In the genomic region with DNA sequence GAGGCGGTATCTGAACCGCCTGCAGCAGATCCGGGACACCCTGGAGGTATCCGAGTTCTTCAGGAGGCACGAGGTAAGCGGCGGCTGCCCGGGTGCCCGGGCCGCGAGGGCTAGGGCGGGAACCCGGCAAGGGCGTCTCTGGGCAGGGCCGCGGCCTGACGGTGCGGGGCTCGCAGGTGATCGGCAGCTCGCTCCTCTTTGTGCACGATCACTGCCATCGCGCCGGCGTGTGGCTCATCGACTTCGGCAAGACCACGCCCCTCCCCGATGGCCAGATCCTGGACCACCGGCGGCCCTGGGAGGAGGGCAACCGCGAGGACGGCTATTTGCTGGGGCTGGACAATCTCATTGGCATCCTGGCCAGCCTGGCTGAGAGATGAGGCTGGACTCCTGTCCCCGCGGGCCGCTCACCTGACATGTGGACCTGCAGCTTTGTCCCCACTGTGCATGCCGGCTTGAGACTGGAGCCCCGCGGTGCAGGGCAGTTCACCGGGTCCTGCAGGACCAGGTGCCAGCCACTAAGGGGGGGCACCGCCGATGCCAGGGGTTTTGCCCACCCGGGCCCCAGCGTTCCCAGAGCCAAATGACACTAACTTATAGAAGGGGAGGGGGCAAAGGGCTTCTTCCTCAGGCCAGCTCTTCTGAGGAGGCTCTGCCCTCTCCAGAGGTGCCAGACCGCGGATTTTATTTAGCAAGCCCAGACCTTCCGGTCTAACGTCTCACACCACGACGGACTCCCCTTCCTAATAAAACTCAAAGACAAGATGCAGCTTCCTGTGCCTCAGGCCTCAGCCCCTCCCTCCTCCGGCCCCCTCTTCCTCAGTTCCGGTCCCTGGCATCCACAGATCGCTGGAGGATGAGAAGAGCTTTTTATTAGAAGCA, we compare ENCODE assay signal across 10 cellular contexts. TPM values are rescaled to one million over a fixed set of nuclear protein-coding genes. Genes with fewer than 3 reads are reported as not detected.
DNase-seq lines count a peak whose midpoint lies in the region; ATAC-seq, FAIRE-seq and TF ChIP-seq lines count a peak whose summit lies in the region.
"Had no signal": no experiment of that assay in that cellular context is flagged by ENCODE, and none has a peak within 500 bp of the region (broad histone marks: within the 10 kb centered on the region; RNA-seq: fewer than 3 reads in every experiment).

No MANE protein-coding gene starts in this region.

- peaks cover 27 to 60% (median 27%) of the 10 kb centered on the region in 3 donors for H3K27me3 Mint-ChIP-seq in naive B cell

- whole genome bisulfite sequencing in GM12878 (ENCODE audit: insufficient coverage, insufficient replicate concordance, low lambda C conversion rate, missing lambda C conversion rate) = 32% methylated on average over 55 of the region's 55 CpGs

- peak overlapping the region; percentile 50 to 67 (median 56) for H3K4me3 ChIP-seq in BLaER1 treated with 17β-estradiol and CSF1 and Interleukin-3, amounts not matched to agents 10 nM and 100 nM
- peak overlapping the region; percentile 17; the same call in 1 of the 2 replicates for H3K4me3 ChIP-seq in H7 (ENCODE audit: insufficient read depth, low read depth, low read length)
- peak overlapping the region; percentile 45; the same call in 1 of the 2 replicates for H3K4me3 ChIP-seq in GM12878

- DNase-seq in H7 (peak; percentile 90), GM12878 (ENCODE audit: low read depth, low spot score) (no peak), naive B cell (no peak), middle frontal gyrus (ENCODE audit: extremely low spot score, low spot score) (no peak), D341Med (ENCODE audit: low spot score) (no peak)
- DNase-seq: NCI-H187; stimulated activated CD4-positive, alpha-beta T cell treated with anti-CD3 and anti-CD28 coated beads, Interleukin-12 subunit alpha, Interleukin-12 subunit beta, amount 100 ng/mL, for 4 hours had no signal

- no TSS peak for BruUV-seq in GM12878 (replicated peaks; lab: Mats Ljungman, UMichigan)

- no peaks in the 10 kb centered on the region for H3K36me3 ChIP-seq in BLaER1 treated with 17β-estradiol and CSF1 and Interleukin-3, amounts not matched to agents 10 nM and 100 nM
- H3K36me3 ChIP-seq in H7 (replicated peaks; ENCODE audit: control insufficient read depth, insufficient read depth, low read length) = no peaks in the 10 kb centered on the region
- no peaks in the 10 kb centered on the region for H3K36me3 ChIP-seq in GM12878 (ENCODE audit: control insufficient read depth in 2 of 2, insufficient read depth in 2 of 2, low read length in 1 of 2)

- RAD21 ChIA-PET in GM12878 (lab: Charles Lee; ENCODE audit: unreplicated experiment) = no interaction called here

- peak overlapping the region in 1 of 6 donors; percentile 27 for H3K27ac Mint-ChIP-seq in naive B cell

- SMC1A ChIA-PET in GM12878 (lab: Charles Lee; ENCODE audit: uncharacterized antibody, unreplicated experiment) = no interaction called here

- H3K36me3 Mint-ChIP-seq in naive B cell = no peaks in the 10 kb centered on the region

- H3K79me2 ChIP-seq in GM12878 (ENCODE audit: control insufficient read depth, insufficient read depth, low read length) = no peaks in the 10 kb centered on the region

- intact Hi-C loops in GM12878 (cut with micrococcal nuclease; ENCODE audit: unreplicated experiment) = no loop called here

- no peaks in the 10 kb centered on the region for H3K9me3 ChIP-seq in BLaER1 treated with 17β-estradiol and CSF1 and Interleukin-3, amounts not matched to agents 10 nM and 100 nM (replicated peaks in 1 of 11)
- H3K9me3 ChIP-seq in GM12878 (replicated peaks; ENCODE audit: control insufficient read depth, insufficient read depth, low read length) = no peaks in the 10 kb centered on the region

- ATAC-seq in GM12878 (peak; percentile 6; the same call in 2 of the 3 replicates), naive B cell (ENCODE audit: low read depth in 2 of 2) (peak; percentile 5 to 7), GM18909 (IDR thresholded peaks at IDR 0.05; ENCODE audit: poor library complexity, unreplicated experiment) (no peak), GM18511 (IDR thresholded peaks at IDR 0.05; ENCODE audit: unreplicated experiment) (no peak)

- no peak for TF ChIP-seq CTCF in GM12878 (IDR thresholded peaks at IDR 0.05 in 2 of 3, conservative IDR thresholded peaks at IDR 0.05 in 1 of 3; ENCODE audit: control insufficient read depth in 2 of 3, extremely low read depth in 1 of 3, insufficient read depth in 1 of 3, low read depth in 3 of 3, low read length in 3 of 3)

- no peaks in the 10 kb centered on the region for H3K9me3 Mint-ChIP-seq in naive B cell

- no peak for TF ChIP-seq EP300 in GM12878 (IDR thresholded peaks at IDR 0.05; ENCODE audit: borderline replicate concordance in 1 of 2, control insufficient read depth in 1 of 2, low read depth in 2 of 2, low read length in 2 of 2)

- H3K4me1 Mint-ChIP-seq in naive B cell = peaks cover 30 to 41% (median 30%) of the 10 kb centered on the region in 3 donors

- H3K27me3 ChIP-seq in BLaER1 treated with 17β-estradiol and CSF1 and Interleukin-3, amounts not matched to agents 10 nM and 100 nM = peaks cover 16 to 60% (median 25%) of the 10 kb centered on the region in 11 experiments
- H3K27me3 ChIP-seq in H7 (ENCODE audit: control insufficient read depth, insufficient read depth, low read length) (peaks cover 88% of the 10 kb centered on the region), GM12878 (replicated peaks in 1 of 2; ENCODE audit: control insufficient read depth in 2 of 2, insufficient read depth in 2 of 2, low read length in 1 of 2) (peaks cover 12 to 15% of the 10 kb centered on the region in 2 experiments)

- H4K20me1 ChIP-seq in BLaER1 treated with 17β-estradiol and CSF1 and Interleukin-3, amounts not matched to agents 10 nM and 100 nM = peaks cover 0 to 53% (median 27%) of the 10 kb centered on the region in 11 experiments; a peak in 15 of 22 replicates
- H4K20me1 ChIP-seq in GM12878 (ENCODE audit: control insufficient read depth, insufficient read depth) = no peaks in the 10 kb centered on the region; the same call in 1 of the 2 replicates

- peak overlapping the region in 7 of 11 experiments; percentile 6 to 73 (median 54); a peak in 14 of 22 replicates for H3K9ac ChIP-seq in BLaER1 treated with 17β-estradiol and CSF1 and Interleukin-3, amounts not matched to agents 10 nM and 100 nM
- no peak overlapping the region for H3K9ac ChIP-seq in GM12878 (ENCODE audit: control insufficient read depth, insufficient read depth, low read length)

- H3K4me2 ChIP-seq in BLaER1 treated with 17β-estradiol and CSF1 and Interleukin-3, amounts not matched to agents 10 nM and 100 nM = peak overlapping the region; percentile 92 to 100 (median 99)
- H3K4me2 ChIP-seq in GM12878 (ENCODE audit: control insufficient read depth, insufficient read depth) = peak overlapping the region; percentile 77

- TF ChIP-seq RAD21 in GM12878 (IDR thresholded peaks at IDR 0.05; ENCODE audit: insufficient read depth, low read depth, low read length) = no peak

- H2AFZ ChIP-seq in GM12878 (ENCODE audit: control insufficient read depth, low read depth, low read length) = peak overlapping the region; percentile 28

- POLR2A ChIA-PET in GM12878 (lab: Charles Lee) = no interaction called here

- no peak for TF ChIP-seq POLR2A in GM12878 (IDR thresholded peaks at IDR 0.05; ENCODE audit: low read depth, low read length)

- CTCF ChIA-PET in GM12878 (lab: Yijun Ruan, JAX) = no interaction called here

- H3K27ac ChIP-seq in BLaER1 treated with 17β-estradiol and CSF1 and Interleukin-3, amounts not matched to agents 10 nM and 100 nM = peak overlapping the region in 4 of 11 experiments; percentile 9 to 59 (median 28); a peak in 4 of 22 replicates
- H3K27ac ChIP-seq in GM12878 (ENCODE audit: control insufficient read depth, insufficient read depth) = no peak overlapping the region

- peak overlapping the region; percentile 78 to 91 (median 83) for H3K4me3 Mint-ChIP-seq in naive B cell

- H3K4me1 ChIP-seq in BLaER1 treated with 17β-estradiol and CSF1 and Interleukin-3, amounts not matched to agents 10 nM and 100 nM = peaks cover 30 to 67% (median 61%) of the 10 kb centered on the region in 10 experiments
- H3K4me1 ChIP-seq in GM12878 (ENCODE audit: control insufficient read depth, insufficient read depth, low read length) = peaks cover 8% of the 10 kb centered on the region

- no peak for FAIRE-seq in GM12878 (lab: Jason Lieb, UNC)

- in situ Hi-C loops in GM12878 (cut with MboI) = no loop called here

RNA-seq across cellular contexts. Expression of a gene that starts 9.4 kb away (rescaled TPM):
- 0.07 and 0.52 TPM in 2 replicates for total RNA-seq in H7 (2014; rRNA removed; shearing (Covaris generic))
- total RNA-seq in GM12878 (2013; cell fraction: nucleolus; rRNA removed) = 0.71 and 1.6 TPM in 2 replicates
- total RNA-seq in GM12878 (2014; rRNA removed) = 0.54 and 0.90 TPM in 2 replicates
- 0.27 and 0.32 TPM in 2 replicates for total RNA-seq in GM12878 (2014; rRNA removed; fragmentation: Illumina TruSeq; extraction: Trizol)
- total RNA-seq in GM12878 (2021) = 0.64 and 0.67 TPM in 2 replicates
- 0.17 TPM for polyA plus RNA-seq in GM12878 (2011; ENCODE audit: low read depth)
- 0.48 and 1.5 TPM in 2 replicates for polyA plus RNA-seq in GM12878 (2011; rRNA removed)
- polyA plus RNA-seq in GM12878 (2011; cell fraction: cytosol; rRNA removed) = 2.2 and 2.3 TPM in 2 replicates
- polyA plus RNA-seq in GM12878 (2011; cell fraction: nucleus; rRNA removed) = 4.1 and 6.0 TPM in 2 replicates
- 0.32 and 0.88 TPM in 2 replicates for polyA plus RNA-seq in GM12878 (2012)
- 0.04 TPM in 1 of 2 replicates, not detected in the other for polyA plus RNA-seq in GM12878 (2014; fragmentation: Illumina TruSeq; extraction: Trizol)
- polyA plus RNA-seq in GM12878 (2014; fragmentation: Nextera tagmentation; extraction: Ambion mirVana) = under 1 TPM in 1 of 2 experiments, not detected in 1; 0.07 TPM
- polyA plus RNA-seq in GM12878 (2014; rRNA removed) = 0.73 and 0.91 TPM in 2 replicates
- under 1 TPM; 0.12 to 0.49 TPM for polyA plus RNA-seq in GM12878 (2016; fragmentation: Nextera tagmentation; extraction: Ambion mirVana)
- polyA minus RNA-seq in GM12878 (2011; rRNA and poly(A)+ RNA removed) = 1.1 and 1.8 TPM in 2 replicates
- polyA minus RNA-seq in GM12878 (2011; cell fraction: cytosol; rRNA and poly(A)+ RNA removed) = 1.6 and 2.1 TPM in 2 replicates
- polyA minus RNA-seq in GM12878 (2011; cell fraction: nucleus; rRNA and poly(A)+ RNA removed) = 0.77 and 1.9 TPM in 2 replicates
- not detected for polyA plus RNA-seq in naive B cell (ENCODE audit: low read depth in 6 of 6)

RNA-seq across cellular contexts. Expression of a gene that starts 10.6 kb away (rescaled TPM):
- 0.07 and 0.15 TPM in 2 replicates for total RNA-seq in H7 (2014; rRNA removed; shearing (Covaris generic))
- 5.0 and 6.4 TPM in 2 replicates for total RNA-seq in GM12878 (2013; cell fraction: nucleolus; rRNA removed)
- total RNA-seq in GM12878 (2014; rRNA removed) (0.33 and 0.45 TPM in 2 replicates), GM12878 (2014; rRNA removed; fragmentation: Illumina TruSeq; extraction: Trizol) (0.13 and 0.14 TPM in 2 replicates), GM12878 (2021) (0.61 and 0.80 TPM in 2 replicates)
- polyA plus RNA-seq in GM12878 (2011; ENCODE audit: low read depth) = not detected
- polyA plus RNA-seq in GM12878 (2011; rRNA removed) (0.09 and 0.18 TPM in 2 replicates), GM12878 (2014; fragmentation: Illumina TruSeq; extraction: Trizol) (0.22 TPM in 1 of 2 replicates, not detected in the other), GM12878 (2014; fragmentation: Nextera tagmentation; extraction: Ambion mirVana) (under 1 TPM in 1 of 2 experiments, not detected in 1; 0.07 TPM), GM12878 (2014; rRNA removed) (0.33 and 0.54 TPM in 2 replicates), GM12878 (2016; fragmentation: Nextera tagmentation; extraction: Ambion mirVana) (under 1 TPM; 0.11 to 0.20 TPM), naive B cell (ENCODE audit: low read depth in 6 of 6) (under 1 TPM in 1 of 6 donors, not detected in 5; 0.35 TPM)
- 0.15 and 0.22 TPM in 2 replicates for polyA plus RNA-seq in GM12878 (2011; cell fraction: cytosol; rRNA removed)
- polyA plus RNA-seq in GM12878 (2011; cell fraction: nucleus; rRNA removed) = 2.2 and 2.6 TPM in 2 replicates
- polyA plus RNA-seq in GM12878 (2012) = 0.42 and 0.46 TPM in 2 replicates
- polyA minus RNA-seq in GM12878 (2011; rRNA and poly(A)+ RNA removed) = 0.46 TPM in 1 of 2 replicates, not detected in the other
- polyA minus RNA-seq in GM12878 (2011; cell fraction: cytosol; rRNA and poly(A)+ RNA removed) = 0.80 TPM in 1 of 2 replicates, not detected in the other
- 0.24 TPM in 1 of 2 replicates, not detected in the other for polyA minus RNA-seq in GM12878 (2011; cell fraction: nucleus; rRNA and poly(A)+ RNA removed)

RNA-seq across cellular contexts. Expression of a gene that starts 41.0 kb away (rescaled TPM):
- total RNA-seq in H7 (2014; rRNA removed; shearing (Covaris generic)) = 65.5 and 77.7 TPM in 2 replicates
- total RNA-seq in GM12878 (2013; cell fraction: nucleolus; rRNA removed) = 57.3 and 60.8 TPM in 2 replicates
- total RNA-seq in GM12878 (2014; rRNA removed) = 14.3 and 16.5 TPM in 2 replicates
- total RNA-seq in GM12878 (2014; rRNA removed; fragmentation: Illumina TruSeq; extraction: Trizol) = 6.7 and 7.0 TPM in 2 replicates
- 39.9 and 50.6 TPM in 2 replicates for total RNA-seq in GM12878 (2021)
- polyA plus RNA-seq in GM12878 (2011; ENCODE audit: low read depth) = 15.0 TPM
- polyA plus RNA-seq in GM12878 (2011; rRNA removed) = 3.7 and 7.4 TPM in 2 replicates
- polyA plus RNA-seq in GM12878 (2011; cell fraction: cytosol; rRNA removed) = 9.0 and 9.1 TPM in 2 replicates
- polyA plus RNA-seq in GM12878 (2011; cell fraction: nucleus; rRNA removed) = 29.1 and 37.5 TPM in 2 replicates
- 20.4 and 23.6 TPM in 2 replicates for polyA plus RNA-seq in GM12878 (2012)
- polyA plus RNA-seq in GM12878 (2014; fragmentation: Illumina TruSeq; extraction: Trizol) = 6.9 and 11.3 TPM in 2 replicates
- polyA plus RNA-seq in GM12878 (2014; fragmentation: Nextera tagmentation; extraction: Ambion mirVana) = 1 to 10 TPM; 6.0 to 7.7 TPM
- 13.5 and 20.1 TPM in 2 replicates for polyA plus RNA-seq in GM12878 (2014; rRNA removed)
- 10 to 100 TPM; 27.5 to 28.1 TPM for polyA plus RNA-seq in GM12878 (2016; fragmentation: Nextera tagmentation; extraction: Ambion mirVana)
- 8.6 and 15.8 TPM in 2 replicates for polyA minus RNA-seq in GM12878 (2011; rRNA and poly(A)+ RNA removed)
- 8.3 and 15.6 TPM in 2 replicates for polyA minus RNA-seq in GM12878 (2011; cell fraction: cytosol; rRNA and poly(A)+ RNA removed)
- polyA minus RNA-seq in GM12878 (2011; cell fraction: nucleus; rRNA and poly(A)+ RNA removed) = 16.0 and 26.5 TPM in 2 replicates
- 10 to 100 TPM in 4 of 6 donors, 1 to 10 TPM in 2; 6.9 to 18.0 (median 11.4) TPM for polyA plus RNA-seq in naive B cell (ENCODE audit: low read depth in 6 of 6)

RNA-seq across cellular contexts. Expression of a gene that starts 56.0 kb away (rescaled TPM):
- total RNA-seq in H7 (2014; rRNA removed; shearing (Covaris generic)) = 65.8 and 72.6 TPM in 2 replicates
- total RNA-seq in GM12878 (2013; cell fraction: nucleolus; rRNA removed) = 0.76 TPM in 1 of 2 replicates, not detected in the other
- total RNA-seq in GM12878 (2014; rRNA removed) (0.06 and 0.54 TPM in 2 replicates), GM12878 (2014; rRNA removed; fragmentation: Illumina TruSeq; extraction: Trizol) (0.09 TPM in 1 of 2 replicates, not detected in the other), GM12878 (2021) (0.28 and 0.64 TPM in 2 replicates)
- 0.09 TPM for polyA plus RNA-seq in GM12878 (2011; ENCODE audit: low read depth)
- polyA plus RNA-seq in GM12878 (2011; rRNA removed) (0.08 TPM in 1 of 2 replicates, not detected in the other), GM12878 (2014; fragmentation: Illumina TruSeq; extraction: Trizol) (0.16 and 0.19 TPM in 2 replicates), GM12878 (2014; fragmentation: Nextera tagmentation; extraction: Ambion mirVana) (not detected), GM12878 (2014; rRNA removed) (0.28 TPM in 1 of 2 replicates, not detected in the other), GM12878 (2016; fragmentation: Nextera tagmentation; extraction: Ambion mirVana) (under 1 TPM in 1 of 2 experiments, not detected in 1; 0.16 TPM), naive B cell (ENCODE audit: low read depth in 6 of 6) (not detected)
- 0.12 and 0.15 TPM in 2 replicates for polyA plus RNA-seq in GM12878 (2011; cell fraction: cytosol; rRNA removed)
- polyA plus RNA-seq in GM12878 (2011; cell fraction: nucleus; rRNA removed) = 0.19 TPM in 1 of 2 replicates, not detected in the other
- 0.09 and 0.22 TPM in 2 replicates for polyA plus RNA-seq in GM12878 (2012)
- 0.15 TPM in 1 of 2 replicates, not detected in the other for polyA minus RNA-seq in GM12878 (2011; rRNA and poly(A)+ RNA removed)
- polyA minus RNA-seq in GM12878 (2011; cell fraction: cytosol; rRNA and poly(A)+ RNA removed) = not detected in 2 replicates
- polyA minus RNA-seq in GM12878 (2011; cell fraction: nucleus; rRNA and poly(A)+ RNA removed) = not detected in 2 replicates

Comparison
In these comparisons a context has a peak if more than half of its experiments do, and no peak if none do; other contexts are left out.
1. ATAC-seq: peak in GM12878 (single experiment) and naive B cell (2 of 2); none in GM18909 (single experiment) and GM18511 (single experiment).
2. Peak in every context shown above with its lines, with median percentiles within 50 percentile points of each other: H3K4me3 ChIP-seq.